In genomic region chr22:38082986-38083710, GRCh38 we compare ENCODE assay signal across 13 cellular contexts. TPM values are rescaled to one million over a fixed set of nuclear protein-coding genes. Genes with fewer than 3 reads are reported as not detected.
"Had no signal": no experiment of that assay in that cellular context is flagged by ENCODE, and none has a peak within 500 bp of the region (broad histone marks: within the 10 kb centered on the region; RNA-seq: fewer than 3 reads in every experiment).

No MANE protein-coding gene starts in this region.

- ATAC-seq: esophagus mucosa, SK-N-SH treated with all-trans-retinoic acid at 6 μM for 48 hours had no signal

- H3K27ac ChIP-seq: stomach, transverse colon had no signal

- H3K36me3 ChIP-seq: transverse colon had no signal

- DNase-seq: activated CD4-positive, alpha-beta T cell treated with anti-CD3 and anti-CD28 coated beads, Interleukin-2, amount 50 U/mL, for 1 hour; activated naive CD4-positive, alpha-beta T cell treated with anti-CD3 and anti-CD28 coated beads for 36 hours; activated T-cell treated with anti-CD3 and anti-CD28 coated beads for 4 hours; central memory CD4-positive, alpha-beta T cell; hippocampal formation; stimulated activated CD4-positive, alpha-beta T cell treated with anti-CD3 and anti-CD28 coated beads, Interleukin-4, amount 100 ng/mL, for 4 hours; stomach; transverse colon had no signal

- H3K9me3 ChIP-seq: stomach, transverse colon had no signal

RNA-seq across cellular contexts. Expression of gene SLC16A8, which starts 0.8 kb away (rescaled TPM):
- total RNA-seq: activated naive CD4-positive, alpha-beta T cell treated with anti-CD3 and anti-CD28 coated beads for 36 hours; activated T-helper 17 cell treated with anti-CD3 and anti-CD28 coated beads, Interleukin-2, amount 50 U/mL, for 72 hours; glomerular endothelial cell; osteocyte; stomach; transverse colon had no signal
